31 cellular contexts compared by ENCODE assay signal in genomic region chr10:94029955-94030354, GRCh38.
"Had no signal": no experiment of that assay in that cellular context is flagged by ENCODE, and none has a peak within 500 bp of the region (broad histone marks: within the 10 kb centered on the region; RNA-seq: fewer than 3 reads in every experiment).

No MANE protein-coding gene starts in this region.

- H3K4me3 ChIP-seq: coronary artery, dorsolateral prefrontal cortex, esophagus muscularis mucosa, gastrocnemius medialis, heart left ventricle had no signal

- H3K36me3 ChIP-seq: brain microvascular endothelial cell, gastrocnemius medialis had no signal

- FAIRE-seq: astrocyte, bronchial epithelial cell had no signal

- H3K27me3 ChIP-seq: brain microvascular endothelial cell, dorsolateral prefrontal cortex, esophagus muscularis mucosa, foreskin keratinocyte, gastrocnemius medialis, heart left ventricle had no signal

- H3K4me1 ChIP-seq: esophagus muscularis mucosa, foreskin keratinocyte, gastrocnemius medialis, heart left ventricle had no signal

- DNase-seq: activated CD4-positive, alpha-beta memory T cell treated with anti-CD3 and anti-CD28 coated beads, Interleukin-2, amount 10 ng/mL, durations not matched to agents 7 days and 5 days; activated CD4-positive, alpha-beta T cell treated with anti-CD3 and anti-CD28 coated beads for 1 hour; activated CD4-positive, alpha-beta T cell treated with anti-CD3 and anti-CD28 coated beads for 4 hours; activated CD4-positive, alpha-beta T cell treated with anti-CD3 and anti-CD28 coated beads, Interleukin-2, amount 10 ng/mL, durations not matched to agents 7 days and 5 days; activated CD4-positive, alpha-beta T cell treated with anti-CD3 and anti-CD28 coated beads, Interleukin-2, amount 50 U/mL, for 4 hours; activated CD8-positive, alpha-beta memory T cell treated with anti-CD3 and anti-CD28 coated beads, Interleukin-2, amount 50 U/mL, for 48 hours; activated gamma-delta T cell; activated naive CD4-positive, alpha-beta T cell; activated naive CD4-positive, alpha-beta T cell treated with anti-CD3 and anti-CD28 coated beads, Interleukin-2, amount 10 ng/mL, durations not matched to agents 7 days and 5 days; activated naive CD8-positive, alpha-beta T cell treated with anti-CD3 and anti-CD28 coated beads, Interleukin-2, amount 10 ng/mL, durations not matched to agents 7 days and 5 days; activated T-cell treated with anti-CD3 and anti-CD28 coated beads for 4 hours; activated T-cell treated with anti-CD3 and anti-CD28 coated beads, Interleukin-2, amount 50 U/mL, for 24 hours; activated T-cell treated with anti-CD3 and anti-CD28 coated beads, Interleukin-2, amount 50 U/mL, for 72 hours; amniotic stem cell; anterior cingulate cortex; brain microvascular endothelial cell; dorsolateral prefrontal cortex; effector memory CD4-positive, alpha-beta T cell; erythroblast; foreskin keratinocyte; gastrocnemius medialis; glutamatergic neuron; heart left ventricle; T-helper 1 cell; T-helper 17 cell; T1000 had no signal

- ATAC-seq: activated naive CD4-positive, alpha-beta T cell treated with anti-CD3 and anti-CD28 coated beads, Interleukin-2, amount 50 U/mL, for 72 hours; activated T-cell treated with anti-CD3 and anti-CD28 coated beads, Interleukin-2, amount 50 U/mL, for 72 hours; foreskin keratinocyte; gastrocnemius medialis; heart left ventricle; T-helper 17 cell had no signal
